Comparison of ENCODE assay signal across 1 cellular context in genomic region chr11:10807629-10808552, GRCh38.
TF ChIP-seq lines count a peak whose summit lies in the region.

No MANE protein-coding gene starts in this region.

TF ChIP-seq in K562, 482 proteins besides CTCF, POLR2A, EP300 and RAD21 (continued from another document):
- no peak for TF ChIP-seq RBM34 (IDR thresholded peaks at IDR 0.05; ENCODE audit: borderline replicate concordance, insufficient read depth, low read length)
- no peak for TF ChIP-seq PATZ1 (CRISPR knock-in tag; IDR thresholded peaks at IDR 0.05; ENCODE audit: borderline replicate concordance)
- no peak for TF ChIP-seq L3MBTL2 (IDR thresholded peaks at IDR 0.05)
- no peak for TF ChIP-seq ZNF23 (CRISPR knock-in tag; IDR thresholded peaks at IDR 0.05)
- no peak for TF ChIP-seq CCAR2 (IDR thresholded peaks at IDR 0.05; ENCODE audit: low read depth, low read length)
- TF ChIP-seq RB1 (IDR thresholded peaks at IDR 0.05; ENCODE audit: low read depth), result no peak
- 0 out of 2 replicates have a peak, but pooled peaks have one; percentile 78 for TF ChIP-seq HNRNPUL1 (IDR thresholded peaks at IDR 0.05; ENCODE audit: low read length)
- TF ChIP-seq RFX5 (IDR thresholded peaks at IDR 0.05; ENCODE audit: low read depth, low read length), result no peak
- no peak for TF ChIP-seq SMAD1 (IDR thresholded peaks at IDR 0.05; ENCODE audit: low read depth, low read length, partially characterized antibody)
- no peak for TF ChIP-seq TBP (optimal IDR thresholded peaks at IDR 0.05; ENCODE audit: low read depth, low read length)
- no peak for TF ChIP-seq NBN (IDR thresholded peaks at IDR 0.05; ENCODE audit: low read depth)
- no peak; the same call in 1 of the 2 replicates for TF ChIP-seq GABPA (tag; conservative IDR thresholded peaks at IDR 0.05; ENCODE audit: low read depth)
- TF ChIP-seq CBX3 (IDR thresholded peaks at IDR 0.05; ENCODE audit: borderline replicate concordance in 1 of 2, low read length in 2 of 2), result no peak
- TF ChIP-seq THRAP3 (IDR thresholded peaks at IDR 0.05; ENCODE audit: borderline replicate concordance), result no peak
- no peak for TF ChIP-seq TSHZ1 (CRISPR knock-in tag; IDR thresholded peaks at IDR 0.05)
- TF ChIP-seq SUPT5H (IDR thresholded peaks at IDR 0.05), result no peak
- 0 out of 4 replicates have a peak, but pooled peaks of 1 of the 2 experiments have one; percentile 63 for TF ChIP-seq TBL1XR1 (IDR thresholded peaks at IDR 0.05; ENCODE audit: low read length in 2 of 2)
- no peak for TF ChIP-seq ZNF57 (CRISPR knock-in tag; IDR thresholded peaks at IDR 0.05)
- no peak for TF ChIP-seq ZNF76 (CRISPR knock-in tag; IDR thresholded peaks at IDR 0.05; ENCODE audit: borderline replicate concordance)
- TF ChIP-seq NCOA2 (IDR thresholded peaks at IDR 0.05; ENCODE audit: partially characterized antibody in 2 of 2), result no peak
- TF ChIP-seq POLR3G (IDR thresholded peaks at IDR 0.05; ENCODE audit: extremely low read depth, insufficient read length, insufficient replicate concordance), result no peak
- peak; percentile 20; the same call in 1 of the 2 replicates for TF ChIP-seq SPI1 (IDR thresholded peaks at IDR 0.05; ENCODE audit: borderline replicate concordance, low read depth, low read length)
- no peak for TF ChIP-seq DLX4 (CRISPR knock-in tag; IDR thresholded peaks at IDR 0.05)
- peak in 1 of 2 experiments; percentile 35; a peak in 2 of 4 replicates for TF ChIP-seq SRF (CRISPR knock-in tag; IDR thresholded peaks at IDR 0.05)
- no peak for TF ChIP-seq MYBL2 (IDR thresholded peaks at IDR 0.05; ENCODE audit: low read depth)
- TF ChIP-seq MYBL2 (CRISPR knock-in tag; IDR thresholded peaks at IDR 0.05; ENCODE audit: borderline replicate concordance), result no peak
- TF ChIP-seq ZNF280A (IDR thresholded peaks at IDR 0.05; ENCODE audit: low read depth, partially characterized antibody), result no peak
- TF ChIP-seq STAT6 (CRISPR knock-in tag; IDR thresholded peaks at IDR 0.05), result no peak
- TF ChIP-seq BCOR (IDR thresholded peaks at IDR 0.05), result no peak
- TF ChIP-seq MCM3 (IDR thresholded peaks at IDR 0.05), result no peak
- TF ChIP-seq SIX5 (IDR thresholded peaks at IDR 0.05; ENCODE audit: borderline replicate concordance in 1 of 2, insufficient read depth in 1 of 2, low read depth in 1 of 2, low read length in 2 of 2), result no peak
- no peak for TF ChIP-seq PURB (CRISPR knock-in tag; IDR thresholded peaks at IDR 0.05; ENCODE audit: low read depth)
- TF ChIP-seq RBFOX2 (IDR thresholded peaks at IDR 0.05; ENCODE audit: low read depth, low read length), result peak; percentile 97
- peak; percentile 77 for TF ChIP-seq ZFX (CRISPR knock-in tag; IDR thresholded peaks at IDR 0.05)
